Comparison of ENCODE assay signal across 9 cellular contexts in genomic region chr10:114874827-114875541, GRCh38. TPM values are rescaled to one million over a fixed set of nuclear protein-coding genes. Genes with fewer than 3 reads are reported as not detected.
DNase-seq lines count a peak whose midpoint lies in the region; ATAC-seq and TF ChIP-seq lines count a peak whose summit lies in the region.
"Had no signal": no experiment of that assay in that cellular context is flagged by ENCODE, and none has a peak within 500 bp of the region (broad histone marks: within the 10 kb centered on the region; RNA-seq: fewer than 3 reads in every experiment).

No MANE protein-coding gene starts in this region.

- H3K36me3 Mint-ChIP-seq in activated naive CD4-positive, alpha-beta T cell treated with anti-CD3 and anti-CD28 coated beads, Interleukin-2, amount 10 ng/mL, durations not matched to agents 7 days and 5 days = no peaks in the 10 kb centered on the region

- peaks cover 26 to 46% of the 10 kb centered on the region in 2 experiments for H3K4me1 ChIP-seq in neutrophil (ENCODE audit: control insufficient read depth in 1 of 2, insufficient read depth in 1 of 2, low read depth in 1 of 2, low read length in 1 of 2)

- H3K27me3 Mint-ChIP-seq in activated naive CD4-positive, alpha-beta T cell treated with anti-CD3 and anti-CD28 coated beads, Interleukin-2, amount 10 ng/mL, durations not matched to agents 7 days and 5 days = peaks cover 66% of the 10 kb centered on the region

- no peaks in the 10 kb centered on the region for H3K9me3 Mint-ChIP-seq in activated naive CD4-positive, alpha-beta T cell treated with anti-CD3 and anti-CD28 coated beads, Interleukin-2, amount 10 ng/mL, durations not matched to agents 7 days and 5 days

- peak overlapping the region; percentile 41 for H3K27ac ChIP-seq in neutrophil

- ATAC-seq in HG03342 (IDR thresholded peaks at IDR 0.05; ENCODE audit: unreplicated experiment) = peak; percentile 42
- ATAC-seq: left colon had no signal

- DNase-seq in activated naive CD4-positive, alpha-beta T cell treated with anti-CD3 and anti-CD28 coated beads, Interleukin-2, amount 10 ng/mL, durations not matched to agents 7 days and 5 days = peak; percentile 36
- no peak for DNase-seq in activated naive CD4-positive, alpha-beta T cell (lab: John Stamatoyannopoulos, UW)
- DNase-seq in dermis blood vessel endothelial cell (peak; percentile 34), cerebellar nuclear complex (lab: John Stamatoyannopoulos, UW) (no peak), SKM-1 (lab: John Stamatoyannopoulos, UW; ENCODE audit: unreplicated experiment) (no peak)
- DNase-seq in NK-92 treated with Interleukin-12 subunit alpha and Interleukin-12 subunit beta, amount 100 ng/mL, for 24 hours (lab: John Stamatoyannopoulos, UW) = no peak

- H3K27ac Mint-ChIP-seq in activated naive CD4-positive, alpha-beta T cell treated with anti-CD3 and anti-CD28 coated beads, Interleukin-2, amount 10 ng/mL, durations not matched to agents 7 days and 5 days = no peak overlapping the region

- H3K36me3 ChIP-seq in neutrophil = no peaks in the 10 kb centered on the region

- H3K27me3 ChIP-seq in neutrophil = no peaks in the 10 kb centered on the region

- peak overlapping the region; percentile 13 to 22 for H3K4me3 ChIP-seq in neutrophil (ENCODE audit: low read depth in 1 of 2, low read length in 1 of 2)

- peaks cover 13% of the 10 kb centered on the region for H3K4me1 Mint-ChIP-seq in activated naive CD4-positive, alpha-beta T cell treated with anti-CD3 and anti-CD28 coated beads, Interleukin-2, amount 10 ng/mL, durations not matched to agents 7 days and 5 days

- no peaks in the 10 kb centered on the region for H3K9me3 ChIP-seq in neutrophil

- TF ChIP-seq CTCF in neutrophil (IDR thresholded peaks at IDR 0.05) = no peak

- CTCF ChIA-PET in activated naive CD4-positive, alpha-beta T cell treated with anti-CD3 and anti-CD28 coated beads, Interleukin-2, amount 10 ng/mL, durations not matched to agents 7 days and 5 days (lab: Charles Lee) = interaction anchor here (0.8 kb wide), 1 partner anchor 255 kb away, joined by 3 read pairs; no protein-coding TSS in a partner anchor

- H3K4me3 Mint-ChIP-seq in activated naive CD4-positive, alpha-beta T cell treated with anti-CD3 and anti-CD28 coated beads, Interleukin-2, amount 10 ng/mL, durations not matched to agents 7 days and 5 days = no peak overlapping the region

RNA-seq across cellular contexts. Expression of gene FHIP2A, which starts 53.4 kb away (rescaled TPM):
- total RNA-seq in dermis blood vessel endothelial cell = 34.9 and 44.5 TPM in 2 replicates

Comparison
In these comparisons a context has a peak if more than half of its experiments do, and no peak if none do; other contexts are left out.
1. DNase-seq: peak in activated naive CD4-positive, alpha-beta T cell treated with anti-CD3 and anti-CD28 coated beads, Interleukin-2, amount 10 ng/mL, durations not matched to agents 7 days and 5 days (single experiment) and dermis blood vessel endothelial cell (single experiment); none in activated naive CD4-positive, alpha-beta T cell (0 of 4), NK-92 treated with Interleukin-12 subunit alpha and Interleukin-12 subunit beta, amount 100 ng/mL, for 24 hours (single experiment), cerebellar nuclear complex (0 of 2) and SKM-1 (single experiment).